Comparison of ENCODE assay signal across 8 cellular contexts in genomic region chr16:85136705-85137322, GRCh38. TPM values are rescaled to one million over a fixed set of nuclear protein-coding genes. Genes with fewer than 3 reads are reported as not detected.
A peak's percentile ranks its signal among the peaks of the same experiment; 100 is the strongest.
DNase-seq lines count a peak whose midpoint lies in the region; ATAC-seq and TF ChIP-seq lines count a peak whose summit lies in the region.

No MANE protein-coding gene starts in this region.

- H3K4me3 ChIP-seq in BE2C (ENCODE audit: low read depth, low read length): peak overlapping the region; percentile 26; the same call in 1 of the 2 replicates
- H3K4me3 ChIP-seq in neuronal stem cell (ENCODE audit: low read length in 2 of 2): no peak overlapping the region

- no peak overlapping the region for H2BK5ac ChIP-seq in neuronal stem cell (ENCODE audit: low read length)

- H3K27me3 ChIP-seq in BE2C: no peaks in the 10 kb centered on the region
- H3K27me3 ChIP-seq in neuronal stem cell (ENCODE audit: control insufficient read depth in 3 of 3, insufficient read depth in 3 of 3, low read depth in 1 of 3, low read length in 3 of 3): no peaks in the 10 kb centered on the region

- no peak overlapping the region for H3K4me2 ChIP-seq in neuronal stem cell (ENCODE audit: insufficient read depth, low read length, poor library complexity, severe bottlenecking)

- H3K79me1 ChIP-seq in neuronal stem cell (ENCODE audit: low read depth, low read length): no peaks in the 10 kb centered on the region

- H2AFZ ChIP-seq in neuronal stem cell (ENCODE audit: low read length): peak overlapping the region; percentile 90

- no peak for TF ChIP-seq CTCF in BE2C (IDR thresholded peaks at IDR 0.05; ENCODE audit: low read depth, low read length)

- DNase-seq in BE2C (no peak), RKO (ENCODE audit: low spot score) (peak; percentile 15), fibroblast of peridontal ligament (ENCODE audit: extremely low read depth) (peak; percentile 45), neuronal stem cell (ENCODE audit: low spot score) (no peak), cerebellum (ENCODE audit: low spot score) (no peak), D341Med (ENCODE audit: low spot score) (no peak)
- no peak for DNase-seq in activated CD4-positive, alpha-beta T cell treated with anti-CD3 and anti-CD28 coated beads, Interleukin-2, amount 50 U/mL, for 4 hours

- no peak overlapping the region for H3K27ac ChIP-seq in neuronal stem cell (replicated peaks; ENCODE audit: low read length)

- peaks cover 10% of the 10 kb centered on the region for H3K4me1 ChIP-seq in BE2C
- peaks cover 5 to 29% of the 10 kb centered on the region in 2 donors for H3K4me1 ChIP-seq in neuronal stem cell (ENCODE audit: control insufficient read depth in 2 of 2, insufficient read depth in 1 of 2, low read depth in 1 of 2, low read length in 2 of 2)

- no peak for ATAC-seq in HG02884 (IDR thresholded peaks at IDR 0.05; ENCODE audit: unreplicated experiment)

- peak overlapping the region; percentile 6 for H2AK5ac ChIP-seq in neuronal stem cell (ENCODE audit: low read depth, low read length)

- no peak overlapping the region for H2BK15ac ChIP-seq in neuronal stem cell (ENCODE audit: low read length)

- H3K18ac ChIP-seq in neuronal stem cell (ENCODE audit: low read length): peak overlapping the region; percentile 24

- H2BK12ac ChIP-seq in neuronal stem cell (ENCODE audit: low read length): no peak overlapping the region

- no peaks in the 10 kb centered on the region for H3K36me3 ChIP-seq in BE2C
- H3K36me3 ChIP-seq in neuronal stem cell (replicated peaks in 1 of 2; ENCODE audit: control insufficient read depth in 2 of 2, insufficient read depth in 2 of 2, low read length in 2 of 2): no peaks in the 10 kb centered on the region

- no peak overlapping the region for H3K4ac ChIP-seq in neuronal stem cell (ENCODE audit: low read length)

- no CpG with 5 or more reads among the region's 17 CpGs for WGBS in neuronal stem cell (ENCODE audit: extremely low coverage in 2 of 2, insufficient read length in 2 of 2, insufficient replicate concordance in 1 of 2), 2 donors

- no peak overlapping the region for H3K23ac ChIP-seq in neuronal stem cell (ENCODE audit: low read depth, low read length, poor library complexity)

- no peak overlapping the region for H4K91ac ChIP-seq in neuronal stem cell (ENCODE audit: low read depth, low read length, poor library complexity)

- H3K9me3 ChIP-seq in BE2C (no peaks in the 10 kb centered on the region), neuronal stem cell (replicated peaks in 1 of 2; ENCODE audit: control insufficient read depth in 2 of 2, insufficient read depth in 1 of 2, low read depth in 1 of 2, low read length in 2 of 2) (peaks cover 0 to 2% of the 10 kb centered on the region in 2 donors)

- H3K14ac ChIP-seq in neuronal stem cell (ENCODE audit: low read length): no peak overlapping the region

- no peak overlapping the region for H4K8ac ChIP-seq in neuronal stem cell (ENCODE audit: low read depth, low read length)

- peak overlapping the region; percentile 14 for H2BK120ac ChIP-seq in neuronal stem cell (ENCODE audit: low read depth, low read length)

- no peak overlapping the region for H3K9ac ChIP-seq in neuronal stem cell (ENCODE audit: low read depth, low read length, poor library complexity)

RNA-seq across cellular contexts. Expression of gene CIBAR2, which starts 24.5 kb away (rescaled TPM):
- polyA plus RNA-seq in BE2C (2012; ENCODE audit: insufficient read depth, insufficient read length, low read depth): not detected
- 0.45 TPM for polyA plus RNA-seq in neuronal stem cell (2013, experiment 1 of 2)
- 0.51 TPM for polyA plus RNA-seq in neuronal stem cell (2013, experiment 2 of 2)
- not detected for total RNA-seq in cerebellum

Comparison
In these comparisons a context has a peak if more than half of its experiments do, and no peak if none do; other contexts are left out.
1. DNase-seq: peak in RKO (single experiment) and fibroblast of peridontal ligament (single experiment); none in BE2C (single experiment), neuronal stem cell (single experiment), activated CD4-positive, alpha-beta T cell treated with anti-CD3 and anti-CD28 coated beads, Interleukin-2, amount 50 U/mL, for 4 hours (0 of 2), cerebellum (single experiment) and D341Med (single experiment).